7 cellular contexts compared by ENCODE assay signal in the genomic region with DNA sequence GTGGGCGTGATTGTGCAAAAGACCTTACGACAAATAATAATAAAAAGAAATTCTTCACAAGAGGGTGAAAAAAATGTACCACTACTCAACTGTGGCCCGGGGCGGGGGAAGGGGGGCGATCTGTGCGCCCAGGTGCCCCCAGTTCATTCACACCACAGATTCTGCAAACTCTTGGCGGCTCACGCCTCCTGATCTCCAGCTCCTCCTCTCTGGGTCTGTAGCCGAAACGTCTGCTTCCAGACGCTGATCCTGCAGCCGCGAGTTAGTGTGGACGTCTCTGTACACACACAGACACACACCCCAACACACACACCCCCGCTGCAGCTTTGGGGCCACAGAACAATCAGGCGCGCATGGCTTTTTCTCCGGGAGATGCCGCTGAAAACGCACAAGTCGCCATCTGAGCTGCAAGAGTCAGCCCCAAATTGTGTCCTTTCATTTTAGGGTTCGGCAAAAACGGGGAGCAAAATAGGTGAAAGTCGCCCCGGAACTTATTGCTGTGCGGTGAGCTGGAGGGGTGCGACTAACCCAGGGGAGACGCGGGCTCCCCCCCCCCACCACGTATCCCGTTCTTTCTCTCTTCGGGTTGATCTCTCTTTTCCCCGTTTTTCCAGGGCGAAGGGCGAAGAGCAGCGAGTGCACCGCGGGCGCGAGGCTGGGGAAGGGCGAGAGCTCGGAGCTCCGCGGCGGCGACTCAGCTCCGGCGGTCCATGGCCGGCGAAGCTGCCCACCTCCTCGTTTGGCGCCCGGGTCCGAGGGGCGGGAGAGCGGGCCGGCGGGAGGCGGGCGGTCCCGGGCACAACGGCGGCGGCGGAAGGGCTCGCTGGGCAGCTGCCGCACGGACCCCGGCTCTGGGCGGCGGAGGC. TPM values are rescaled to one million over a fixed set of nuclear protein-coding genes. Genes with fewer than 3 reads are reported as not detected.
DNase-seq lines count a peak whose midpoint lies in the region; ATAC-seq and TF ChIP-seq lines count a peak whose summit lies in the region.

No MANE protein-coding gene starts in this region.

- ATAC-seq in body of pancreas = no peak

- DNase-seq in GM03348 (ENCODE audit: low spot score) (peak; percentile 65), NAMALWA (ENCODE audit: low spot score) (peak; percentile 30), body of pancreas (peak in 3 of 4 donors; percentile 43 to 57 (median 51)), kidney tubule cell (ENCODE audit: low spot score) (peak; percentile 51), activated gamma-delta T cell treated with Interleukin-2 at 50 U/mL for 16 hours (no peak), NCI-H446 treated with DMSO at 0.1 percent for 48 hours (lab: John Stamatoyannopoulos, UW) (no peak)

- H3K4me1 ChIP-seq in body of pancreas = peaks cover 52% of the 10 kb centered on the region
- H3K4me1 ChIP-seq in stomach smooth muscle (ENCODE audit: control insufficient read depth, insufficient read depth, low read length) = peaks cover 26% of the 10 kb centered on the region

- no peaks in the 10 kb centered on the region for H3K36me3 ChIP-seq in body of pancreas (replicated peaks in 1 of 2; ENCODE audit: insufficient read depth in 1 of 2, low read depth in 2 of 2)
- no peaks in the 10 kb centered on the region for H3K36me3 ChIP-seq in stomach smooth muscle (ENCODE audit: control insufficient read depth in 2 of 2, insufficient read depth in 2 of 2, low read length in 2 of 2)

- no peak for TF ChIP-seq POLR2A in body of pancreas (IDR thresholded peaks at IDR 0.05)

- intact Hi-C loops in body of pancreas (cut with DNase I) = no loop called here

- peak overlapping the region; percentile 14 to 71 for H3K4me3 ChIP-seq in body of pancreas
- H3K4me3 ChIP-seq in stomach smooth muscle (ENCODE audit: low read length in 2 of 2) = peak overlapping the region; percentile 86 to 96

- H3K27me3 ChIP-seq in body of pancreas (no peaks in the 10 kb centered on the region), stomach smooth muscle (ENCODE audit: control insufficient read depth in 1 of 2, insufficient read depth in 2 of 2, low read length in 2 of 2) (no peaks in the 10 kb centered on the region)

- 0 to 2% methylated on average over 28 to 51 of the region's 71 CpGs for WGBS in body of pancreas, 2 donors

- H3K27ac ChIP-seq in body of pancreas (peak overlapping the region; percentile 64 to 88 (median 74)), stomach smooth muscle (ENCODE audit: low read length) (peak overlapping the region; percentile 6)

- no peak for TF ChIP-seq CTCF in body of pancreas (IDR thresholded peaks at IDR 0.05)

- H3K9me3 ChIP-seq in body of pancreas = no peaks in the 10 kb centered on the region
- H3K9me3 ChIP-seq in stomach smooth muscle (ENCODE audit: control insufficient read depth in 2 of 2, low read length in 2 of 2) = no peaks in the 10 kb centered on the region

- peak overlapping the region in 1 of 2 donors; percentile 77 for H3K9ac ChIP-seq in stomach smooth muscle (ENCODE audit: low read length in 2 of 2)

RNA-seq across cellular contexts. Expression of gene WNT5A, which starts 0.5 kb away (rescaled TPM):
- total RNA-seq in body of pancreas = 10 to 100 TPM in 1 of 2 donors, 1 to 10 TPM in 1; 5.9 to 15.0 TPM

Comparison
In these comparisons a context has a peak if more than half of its experiments do, and no peak if none do; other contexts are left out.
1. DNase-seq: peak in GM03348 (single experiment), NAMALWA (single experiment), body of pancreas (3 of 4) and kidney tubule cell (single experiment); none in activated gamma-delta T cell treated with Interleukin-2 at 50 U/mL for 16 hours (single experiment) and NCI-H446 treated with DMSO at 0.1 percent for 48 hours (single experiment).